ENCODE assay signal across 21 cellular contexts in the genomic region with DNA sequence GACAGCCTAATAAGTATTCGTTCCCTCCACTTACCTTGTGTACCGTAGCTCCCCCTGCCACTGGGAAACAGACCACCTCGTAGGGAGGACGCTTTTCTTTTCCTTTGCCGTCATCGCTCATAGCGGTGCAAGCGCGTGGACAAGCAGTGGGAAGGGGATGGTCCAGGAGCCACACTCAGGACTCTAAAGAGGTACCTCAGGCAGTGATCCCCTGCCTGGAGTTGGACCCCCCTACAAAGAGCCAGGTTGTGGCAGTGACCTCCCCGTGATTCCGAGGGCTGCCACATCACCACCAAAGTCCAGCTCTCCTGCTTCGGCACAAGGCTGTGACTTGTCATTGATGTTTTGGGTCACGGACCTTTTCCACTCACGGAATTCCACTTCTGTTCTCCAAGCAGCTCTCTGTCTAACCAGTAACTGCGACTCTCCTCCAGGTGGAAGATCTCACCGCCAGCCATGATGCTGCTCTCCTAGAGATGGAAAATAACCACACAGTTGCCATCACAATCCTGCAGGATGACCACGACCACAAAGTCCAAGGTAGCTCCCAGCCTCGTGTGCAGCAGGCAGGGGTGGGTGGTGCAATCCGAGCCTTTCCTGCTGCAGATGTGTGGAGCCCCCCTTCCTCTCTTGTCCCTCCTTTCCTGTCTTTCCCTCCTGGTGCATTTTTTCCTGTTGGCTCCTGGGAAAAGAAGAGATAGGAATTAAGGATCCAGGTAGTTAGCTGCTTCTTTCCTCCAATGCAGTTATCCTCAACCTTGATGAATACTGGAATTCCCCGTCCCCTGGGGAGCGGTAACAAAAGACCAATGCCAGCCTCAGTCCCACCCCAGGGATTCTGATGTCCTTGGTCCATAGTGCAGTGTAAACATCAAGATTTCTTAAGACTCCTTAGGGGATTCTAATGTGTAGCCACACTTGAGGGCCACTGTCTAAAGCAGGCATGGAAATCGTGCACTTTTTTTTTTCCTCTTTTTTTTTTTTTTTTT.
DNase-seq lines count a peak whose midpoint lies in the region; FAIRE-seq and TF ChIP-seq lines count a peak whose summit lies in the region.
"Had no signal": no experiment of that assay in that cellular context is flagged by ENCODE, and none has a peak within 500 bp of the region (broad histone marks: within the 10 kb centered on the region; RNA-seq: fewer than 3 reads in every experiment).

No MANE protein-coding gene starts in this region.

- H3K9ac ChIP-seq in astrocyte (ENCODE audit: low read length) (no peak overlapping the region), neural progenitor cell (no peak overlapping the region)

- no peak for TF ChIP-seq CTCF in astrocyte (IDR thresholded peaks at IDR 0.05; ENCODE audit: insufficient read depth, low read depth, low read length)
- no peak for TF ChIP-seq CTCF in neural progenitor cell (IDR thresholded peaks at IDR 0.05)
- TF ChIP-seq CTCF in breast epithelium (IDR thresholded peaks at IDR 0.05): no peak

- no peaks in the 10 kb centered on the region for H3K36me3 ChIP-seq in H7 (replicated peaks; ENCODE audit: control insufficient read depth, insufficient read depth, low read length)
- H3K36me3 ChIP-seq in astrocyte (ENCODE audit: insufficient read depth, low read length): no peaks in the 10 kb centered on the region
- H3K36me3 ChIP-seq in neural progenitor cell: no peaks in the 10 kb centered on the region
- H3K36me3 ChIP-seq in breast epithelium: no peaks in the 10 kb centered on the region
- H3K36me3 ChIP-seq: BE2C had no signal

- H3K27ac ChIP-seq in astrocyte (ENCODE audit: low read depth, low read length): no peak overlapping the region
- H3K27ac ChIP-seq in neural progenitor cell: no peak overlapping the region
- no peak overlapping the region for H3K27ac ChIP-seq in breast epithelium
- H3K27ac ChIP-seq: HL-60 had no signal

- no peak for FAIRE-seq in astrocyte (lab: Jason Lieb, UNC)
- FAIRE-seq: A204.1, D721Med, G401.6, GM12891, GM19239, H54 had no signal

- H3K79me2 ChIP-seq in astrocyte (ENCODE audit: insufficient read depth, low read length) (no peaks in the 10 kb centered on the region), neural progenitor cell (ENCODE audit: low read depth) (no peaks in the 10 kb centered on the region)

- H3K27me3 Mint-ChIP-seq in astrocyte (ENCODE audit: low read depth, unreplicated experiment) (peaks cover 16% of the 10 kb centered on the region), neural progenitor cell (ENCODE audit: insufficient read depth, low read depth) (peaks cover 3% of the 10 kb centered on the region)
- H3K27me3 Mint-ChIP-seq: CD4-positive, CD25-positive, alpha-beta regulatory T cell had no signal

- no peak for TF ChIP-seq POLR2A in breast epithelium (IDR thresholded peaks at IDR 0.05)

- H3K9me3 Mint-ChIP-seq in astrocyte (ENCODE audit: unreplicated experiment): no peaks in the 10 kb centered on the region
- H3K9me3 Mint-ChIP-seq in neural progenitor cell: peaks cover 2% of the 10 kb centered on the region
- H3K9me3 Mint-ChIP-seq: CD4-positive, CD25-positive, alpha-beta regulatory T cell; CD8-positive, alpha-beta memory T cell; HFFc6 had no signal

- H3K36me3 Mint-ChIP-seq in astrocyte (ENCODE audit: low read depth, unreplicated experiment): no peaks in the 10 kb centered on the region
- H3K36me3 Mint-ChIP-seq in neural progenitor cell: no peaks in the 10 kb centered on the region
- H3K36me3 Mint-ChIP-seq: CD4-positive, CD25-positive, alpha-beta regulatory T cell; CD8-positive, alpha-beta memory T cell had no signal

- H3K4me3 ChIP-seq in H7 (ENCODE audit: insufficient read depth, low read depth, low read length) (no peak overlapping the region), astrocyte (ENCODE audit: insufficient read depth, low read depth, low read length) (no peak overlapping the region), neural progenitor cell (no peak overlapping the region), breast epithelium (no peak overlapping the region)

- H3K27ac Mint-ChIP-seq in astrocyte (ENCODE audit: unreplicated experiment): peak overlapping the region; percentile 48
- H3K27ac Mint-ChIP-seq in neural progenitor cell: no peak overlapping the region
- H3K27ac Mint-ChIP-seq: CD4-positive, CD25-positive, alpha-beta regulatory T cell; CD8-positive, alpha-beta memory T cell; HFFc6 had no signal

- H3K9me3 ChIP-seq in astrocyte (ENCODE audit: insufficient read depth, low read depth, low read length) (no peaks in the 10 kb centered on the region), neural progenitor cell (ENCODE audit: low read depth) (no peaks in the 10 kb centered on the region), breast epithelium (no peaks in the 10 kb centered on the region)
- H3K9me3 ChIP-seq: BE2C had no signal

- H2AFZ ChIP-seq in astrocyte (ENCODE audit: low read depth, low read length) (no peak overlapping the region), neural progenitor cell (replicated peaks) (no peak overlapping the region)

- H3K4me1 ChIP-seq in astrocyte (ENCODE audit: insufficient read depth, low read length) (no peaks in the 10 kb centered on the region), neural progenitor cell (peaks cover 22% of the 10 kb centered on the region), breast epithelium (no peaks in the 10 kb centered on the region)

- H3K27me3 ChIP-seq in H7 (ENCODE audit: control insufficient read depth, insufficient read depth, low read length): no peaks in the 10 kb centered on the region
- H3K27me3 ChIP-seq in astrocyte (ENCODE audit: insufficient read depth, low read length): peaks cover 30% of the 10 kb centered on the region
- H3K27me3 ChIP-seq in neural progenitor cell: no peaks in the 10 kb centered on the region
- H3K27me3 ChIP-seq in breast epithelium: no peaks in the 10 kb centered on the region
- H3K27me3 ChIP-seq: BE2C had no signal

- peaks cover 14% of the 10 kb centered on the region for H3F3A ChIP-seq in neural progenitor cell (ENCODE audit: low read depth)

- H3K4me3 Mint-ChIP-seq in astrocyte (ENCODE audit: unreplicated experiment) (no peak overlapping the region), neural progenitor cell (no peak overlapping the region)
- H3K4me3 Mint-ChIP-seq: CD4-positive, CD25-positive, alpha-beta regulatory T cell; CD8-positive, alpha-beta memory T cell; HFFc6 had no signal

- H3K4me2 ChIP-seq in astrocyte (ENCODE audit: low read length): no peak overlapping the region
- no peak overlapping the region for H3K4me2 ChIP-seq in neural progenitor cell

- no peaks in the 10 kb centered on the region for H4K20me1 ChIP-seq in astrocyte (ENCODE audit: insufficient read depth, low read length)
- no peaks in the 10 kb centered on the region for H4K20me1 ChIP-seq in neural progenitor cell (ENCODE audit: low read depth)

- DNase-seq in H7: peak; percentile 71
- no peak for DNase-seq in astrocyte (ENCODE audit: low read depth)
- DNase-seq in mesenteric fat pad (ENCODE audit: low spot score): peak; percentile 68
- no peak for DNase-seq in neural progenitor cell (ENCODE audit: low spot score)
- DNase-seq in breast epithelium (ENCODE audit: low spot score in 2 of 2): no peak
- DNase-seq in cerebellum (ENCODE audit: low spot score): no peak
- DNase-seq: ACHN; BE2C; C1 segment of cervical spinal cord; CD4-positive, CD25-positive, alpha-beta regulatory T cell; CD8-positive, alpha-beta memory T cell; COR-L47; HFFc6; IMR-90 had no signal

- no peaks in the 10 kb centered on the region for H3K4me1 Mint-ChIP-seq in astrocyte (ENCODE audit: low read depth, unreplicated experiment)
- H3K4me1 Mint-ChIP-seq in neural progenitor cell: peaks cover 30% of the 10 kb centered on the region
- H3K4me1 Mint-ChIP-seq: CD4-positive, CD25-positive, alpha-beta regulatory T cell; CD8-positive, alpha-beta memory T cell had no signal

- intact Hi-C loops in breast epithelium (cut with DNase I; ENCODE audit: low total_unique reads): no loop called here

Comparison
In these comparisons a context has a peak if more than half of its experiments do, and no peak if none do; other contexts are left out.
1. DNase-seq: peak in H7 (single experiment) and mesenteric fat pad (single experiment); none in astrocyte (single experiment), neural progenitor cell (single experiment), breast epithelium (0 of 2) and cerebellum (single experiment).